ENCODE assay signal across 16 cellular contexts in genomic region chr18:44740000-44740399, GRCh38.
"Had no signal": no experiment of that assay in that cellular context is flagged by ENCODE, and none has a peak within 500 bp of the region (broad histone marks: within the 10 kb centered on the region; RNA-seq: fewer than 3 reads in every experiment).

No MANE protein-coding gene starts in this region.

- H3K27ac ChIP-seq: left lung, thoracic aorta had no signal

- H3K27me3 Mint-ChIP-seq: central memory CD8-positive, alpha-beta T cell; memory B cell had no signal

- ATAC-seq: left lung, T-helper 17 cell had no signal

- H3K4me3 Mint-ChIP-seq: activated naive CD4-positive, alpha-beta T cell treated with anti-CD3 and anti-CD28 coated beads, Interleukin-2, amount 10 ng/mL, durations not matched to agents 7 days and 5 days; central memory CD8-positive, alpha-beta T cell; memory B cell; nephron progenitor cell; stimulated activated naive CD8-positive, alpha-beta T cell treated with anti-CD3 and anti-CD28 coated beads, Interleukin-15, Interleukin-2, amounts not matched to agents 100 ng/mL and 50 ng/mL, for 24 hours; T-helper 17 cell had no signal

- H3K4me1 Mint-ChIP-seq: activated naive CD4-positive, alpha-beta T cell treated with anti-CD3 and anti-CD28 coated beads, Interleukin-2, amount 10 ng/mL, durations not matched to agents 7 days and 5 days; central memory CD8-positive, alpha-beta T cell; T-helper 17 cell had no signal

- H3K4me3 ChIP-seq: left lung, thoracic aorta had no signal

- DNase-seq: activated CD4-positive, alpha-beta T cell treated with anti-CD3 and anti-CD28 coated beads, Interleukin-2, amount 50 U/mL, for 1 hour; activated CD4-positive, CD25-positive, alpha-beta regulatory T cell; activated naive CD4-positive, alpha-beta T cell treated with anti-CD3 and anti-CD28 coated beads, Interleukin-2, amount 10 ng/mL, durations not matched to agents 7 days and 5 days; cortex of kidney; effector memory CD4-positive, alpha-beta T cell; left lung; nephron progenitor cell; retina; stimulated activated CD4-positive, alpha-beta T cell treated with anti-CD3 and anti-CD28 coated beads, Interleukin-4, amount 100 ng/mL, for 1 hour; stimulated activated CD8-positive, alpha-beta memory T cell treated with anti-CD3 and anti-CD28 coated beads, Interleukin-4, amount 100 ng/mL, for 48 hours; T-helper 17 cell had no signal

- H3K9me3 Mint-ChIP-seq: activated naive CD4-positive, alpha-beta T cell treated with anti-CD3 and anti-CD28 coated beads, Interleukin-2, amount 10 ng/mL, durations not matched to agents 7 days and 5 days; activated T-helper 2 cell treated with anti-CD3 and anti-CD28 coated beads, Interferon-gamma antibody, Interleukin-2, Interleukin-4, amounts not matched to agents 10 μg/mL and 5 μg/mL and 100 μg/mL, durations not matched to agents 14 hours and 24 hours and 36 hours; central memory CD8-positive, alpha-beta T cell; memory B cell; nephron progenitor cell; stimulated activated naive CD8-positive, alpha-beta T cell treated with anti-CD3 and anti-CD28 coated beads, Interleukin-15, Interleukin-2, amounts not matched to agents 100 ng/mL and 50 ng/mL, for 24 hours had no signal

- H3K9me3 ChIP-seq: left lung, thoracic aorta had no signal

- H3K36me3 ChIP-seq: left lung, thoracic aorta had no signal

- H3K27ac Mint-ChIP-seq: activated naive CD4-positive, alpha-beta T cell treated with anti-CD3 and anti-CD28 coated beads, Interleukin-2, amount 10 ng/mL, durations not matched to agents 7 days and 5 days; activated T-helper 2 cell treated with anti-CD3 and anti-CD28 coated beads, Interferon-gamma antibody, Interleukin-2, Interleukin-4, amounts not matched to agents 10 μg/mL and 5 μg/mL and 100 μg/mL, durations not matched to agents 14 hours and 24 hours and 36 hours; stimulated activated naive CD8-positive, alpha-beta T cell treated with anti-CD3 and anti-CD28 coated beads, Interleukin-15, Interleukin-2, amounts not matched to agents 100 ng/mL and 50 ng/mL, for 24 hours; T-helper 17 cell had no signal
